Comparison of ENCODE assay signal across 13 cellular contexts in genomic region chr7:74164985-74165456, GRCh38. TPM values are rescaled to one million over a fixed set of nuclear protein-coding genes. Genes with fewer than 3 reads are reported as not detected.
DNase-seq lines count a peak whose midpoint lies in the region; ATAC-seq and TF ChIP-seq lines count a peak whose summit lies in the region.
"Had no signal": no experiment of that assay in that cellular context is flagged by ENCODE, and none has a peak within 500 bp of the region (broad histone marks: within the 10 kb centered on the region; RNA-seq: fewer than 3 reads in every experiment).

No MANE protein-coding gene starts in this region.

- H3K27ac ChIP-seq in HCT116 (ENCODE audit: low read depth, low read length) = no peak overlapping the region
- H3K27ac ChIP-seq in adrenal gland = peak overlapping the region in 3 of 5 donors; percentile 26 to 66 (median 56)
- H3K27ac ChIP-seq: Peyer's patch had no signal

- TF ChIP-seq POLR2A in HCT116 (IDR thresholded peaks at IDR 0.05; ENCODE audit: borderline replicate concordance, extremely low read depth, insufficient read depth, insufficient read length) (no peak), adrenal gland (IDR thresholded peaks at IDR 0.05) (no peak)

- POLR2A ChIA-PET in AG04449 (lab: Yijun Ruan, JAX) = no interaction called here
- POLR2A ChIA-PET in HCT116 (lab: Charles Lee) = interaction anchor here (0.7 to 0.8 kb wide), 2 partner anchors 9 to 86 kb away, joined by 3 read pairs; partner anchors contain the start of gene EIF4H
- POLR2A ChIA-PET in activated CD4-positive, alpha-beta memory T cell treated with anti-CD3 and anti-CD28 coated beads for 36 hours (lab: Charles Lee) = no interaction called here

- TF ChIP-seq RAD21 in HCT116 (IDR thresholded peaks at IDR 0.05; ENCODE audit: low read depth) = peak; percentile 51

- H4K20me1 ChIP-seq in HCT116 (ENCODE audit: insufficient read depth) = no peaks in the 10 kb centered on the region

- H3K79me2 ChIP-seq in HCT116 (ENCODE audit: insufficient read depth, low read length) = no peaks in the 10 kb centered on the region

- H3K4me1 ChIP-seq in HCT116 (ENCODE audit: control insufficient read depth in 1 of 2, insufficient read depth in 2 of 2, low read length in 2 of 2) (peaks cover 0 to 14% of the 10 kb centered on the region in 2 experiments; a peak in 3 of 4 replicates), adrenal gland (replicated peaks in 1 of 2) (peaks cover 6 to 8% of the 10 kb centered on the region in 2 donors)
- H3K4me1 ChIP-seq: Peyer's patch had no signal

- H3K4me1 Mint-ChIP-seq in activated CD4-positive, alpha-beta memory T cell treated with anti-CD3 and anti-CD28 coated beads for 36 hours (ENCODE audit: low read depth) = no peaks in the 10 kb centered on the region

- BruUV-seq in HCT116 (replicated peaks; lab: Mats Ljungman, UMichigan) = no TSS peak

- H3K36me3 ChIP-seq in HCT116 (ENCODE audit: control insufficient read depth in 1 of 2, insufficient read depth in 2 of 2, low read length in 2 of 2) = no peaks in the 10 kb centered on the region
- H3K36me3 ChIP-seq in adrenal gland (replicated peaks in 1 of 2) = no peaks in the 10 kb centered on the region
- H3K36me3 ChIP-seq: Peyer's patch had no signal

- no peaks in the 10 kb centered on the region for H3K27me3 Mint-ChIP-seq in activated CD4-positive, alpha-beta memory T cell treated with anti-CD3 and anti-CD28 coated beads for 36 hours

- CTCF ChIA-PET in AG04449 (lab: Yijun Ruan, JAX) = interaction anchor here (0.6 to 1.6 kb wide), 5 partner anchors 9 to 96 kb away, joined by 3 to 7 read pairs (median 4); partner anchors contain the start of gene EIF4H
- CTCF ChIA-PET in HCT116 (lab: Charles Lee) = interaction anchor here (0.8 to 1.1 kb wide), 3 partner anchors 15 to 23 kb away, joined by 3 to 5 read pairs (median 4); no protein-coding TSS in a partner anchor
- CTCF ChIA-PET in activated CD4-positive, alpha-beta memory T cell treated with anti-CD3 and anti-CD28 coated beads for 36 hours (lab: Charles Lee) = interaction anchor here (0.6 to 1.2 kb wide), 3 partner anchors 10 to 236 kb away, joined by 3 to 6 read pairs (median 3); no protein-coding TSS in a partner anchor

- intact Hi-C loops in HCT116 (cut with micrococcal nuclease) (no loop called here), adrenal gland (cut with DNase I) (no loop called here)
- intact Hi-C loops in activated CD4-positive, alpha-beta memory T cell treated with anti-CD3 and anti-CD28 coated beads for 36 hours (cut with micrococcal nuclease) = no loop called here

- H3K9me3 ChIP-seq in HCT116 (ENCODE audit: control insufficient read depth in 1 of 2, insufficient read depth in 1 of 2, low read depth in 1 of 2, low read length in 2 of 2) (no peaks in the 10 kb centered on the region), adrenal gland (replicated peaks in 1 of 3) (no peaks in the 10 kb centered on the region)
- H3K9me3 ChIP-seq: Peyer's patch had no signal

- no peak overlapping the region for H3K9ac ChIP-seq in HCT116 (ENCODE audit: low read length)

- no peaks in the 10 kb centered on the region for H3K36me3 Mint-ChIP-seq in activated CD4-positive, alpha-beta memory T cell treated with anti-CD3 and anti-CD28 coated beads for 36 hours

- RAD21 ChIA-PET in HCT116 (lab: Charles Lee; ENCODE audit: low non-redundant PET in 1 of 2, low total read pairs in 2 of 2, uncharacterized antibody in 2 of 2, unreplicated experiment in 2 of 2) = no interaction called here

- H3K27me3 ChIP-seq in HCT116 (ENCODE audit: insufficient read depth, low read length) (no peaks in the 10 kb centered on the region), adrenal gland (no peaks in the 10 kb centered on the region)
- H3K27me3 ChIP-seq: Peyer's patch had no signal

- H3K4me2 ChIP-seq in HCT116 (ENCODE audit: low read length) = 0 out of 2 replicates have a peak overlapping the region, but pooled peaks have one; percentile 4

- ATAC-seq in HCT116 = peak; percentile 74
- ATAC-seq: activated CD8-positive, alpha-beta T cell treated with anti-CD3 and anti-CD28 coated beads, Interleukin-2, amount 10 ng/mL, durations not matched to agents 7 days and 5 days had no signal

- no peak overlapping the region for H3K4me3 Mint-ChIP-seq in activated CD4-positive, alpha-beta memory T cell treated with anti-CD3 and anti-CD28 coated beads for 36 hours
- H3K4me3 Mint-ChIP-seq: activated CD8-positive, alpha-beta T cell treated with anti-CD3 and anti-CD28 coated beads, Interleukin-2, amount 10 ng/mL, durations not matched to agents 7 days and 5 days had no signal

- no peaks in the 10 kb centered on the region for H3K9me3 Mint-ChIP-seq in activated CD4-positive, alpha-beta memory T cell treated with anti-CD3 and anti-CD28 coated beads for 36 hours

- H3K9me2 ChIP-seq in HCT116 (ENCODE audit: insufficient read depth) = no peaks in the 10 kb centered on the region

- DNase-seq in AG04449 (ENCODE audit: low read depth, low spot score) (no peak), HCT116 (ENCODE audit: low read depth, low spot score) (no peak), adrenal gland (peak; percentile 60 to 78 (median 66)), iris pigment epithelial cell (ENCODE audit: low read depth) (peak; percentile 62), RPMI8226 (no peak), NAMALWA (ENCODE audit: low spot score) (no peak), NCI-H524 treated with DMSO at 0.1 percent for 48 hours (lab: John Stamatoyannopoulos, UW) (no peak)
- no peak for DNase-seq in activated CD4-positive, alpha-beta memory T cell treated with anti-CD3 and anti-CD28 coated beads for 36 hours
- DNase-seq: activated CD8-positive, alpha-beta T cell treated with anti-CD3 and anti-CD28 coated beads, Interleukin-2, amount 10 ng/mL, durations not matched to agents 7 days and 5 days; anterior cingulate cortex; NCI-H1092 treated with DMSO at 0.1 percent for 48 hours; occipital lobe; Peyer's patch had no signal

- peak overlapping the region; percentile 74 for H2AFZ ChIP-seq in HCT116 (ENCODE audit: low read depth, low read length, poor library complexity, severe bottlenecking)

- WGBS in adrenal gland, 4 donors = 15 to 27% (median 19%) methylated on average over 7 of the region's 7 CpGs

- TF ChIP-seq CTCF in AG04449 (IDR thresholded peaks at IDR 0.05; ENCODE audit: insufficient read depth, low read length, missing control alignments) = peak; percentile 34
- TF ChIP-seq CTCF in HCT116 (IDR thresholded peaks at IDR 0.05 in 2 of 3, conservative IDR thresholded peaks at IDR 0.05 in 1 of 3; ENCODE audit: borderline replicate concordance in 1 of 3, insufficient read depth in 1 of 3, low read depth in 2 of 3, low read length in 2 of 3) = peak; percentile 41 to 60 (median 58); a peak in 5 of 6 replicates
- TF ChIP-seq CTCF in adrenal gland (IDR thresholded peaks at IDR 0.05) = peak; percentile 17 to 42 (median 37)

- H3K27ac Mint-ChIP-seq in activated CD4-positive, alpha-beta memory T cell treated with anti-CD3 and anti-CD28 coated beads for 36 hours = no peak overlapping the region
- H3K27ac Mint-ChIP-seq: activated CD8-positive, alpha-beta T cell treated with anti-CD3 and anti-CD28 coated beads, Interleukin-2, amount 10 ng/mL, durations not matched to agents 7 days and 5 days had no signal

- H3K4me3 ChIP-seq in AG04449 (ENCODE audit: low read depth, low read length) = no peak overlapping the region
- no peak overlapping the region for H3K4me3 ChIP-seq in HCT116 (replicated peaks in 1 of 2; ENCODE audit: low read depth in 1 of 2, low read length in 2 of 2)
- H3K4me3 ChIP-seq in adrenal gland = peak overlapping the region in 1 of 4 donors; percentile 7
- H3K4me3 ChIP-seq: Peyer's patch had no signal

TF ChIP-seq in HCT116, 20 proteins besides CTCF, POLR2A, EP300 and RAD21 (continues in another document):
- TF ChIP-seq JUND (IDR thresholded peaks at IDR 0.05) (no peak), EGR1 (IDR thresholded peaks at IDR 0.05; ENCODE audit: low read depth) (no peak), CBX3 (IDR thresholded peaks at IDR 0.05; ENCODE audit: low read depth) (no peak), SRF (IDR thresholded peaks at IDR 0.05; ENCODE audit: low read depth) (no peak), ELF1 (IDR thresholded peaks at IDR 0.05; ENCODE audit: borderline replicate concordance, low read depth) (no peak), POLR2AphosphoS5 (IDR thresholded peaks at IDR 0.05; ENCODE audit: low read depth, low read length) (no peak), ZNF274 (IDR thresholded peaks at IDR 0.05; ENCODE audit: low read depth, low read length) (no peak), EZH2 (IDR thresholded peaks at IDR 0.05) (no peak)

RNA-seq across cellular contexts. Expression of gene EIF4H, which starts 9.1 kb away (rescaled TPM):
- total RNA-seq in HCT116 (2021; ENCODE audit: unreplicated experiment) (384 TPM), adrenal gland (100 to 1,000 TPM; 235 to 364 (median 263) TPM)
- 300 and 343 TPM in 2 replicates for polyA plus RNA-seq in HCT116 (2012)
- polyA plus RNA-seq in adrenal gland = 100 to 1,000 TPM; 108 to 215 (median 142) TPM
- total RNA-seq in activated CD4-positive, alpha-beta memory T cell treated with anti-CD3 and anti-CD28 coated beads for 36 hours = 100 to 1,000 TPM; 400 to 410 TPM

RNA-seq across cellular contexts. Expression of gene LAT2, which starts 44.8 kb away (rescaled TPM):
- total RNA-seq in HCT116 (2021; ENCODE audit: unreplicated experiment) = 9.4 TPM
- 19.4 and 22.7 TPM in 2 replicates for polyA plus RNA-seq in HCT116 (2012)
- 10 to 100 TPM in 7 of 8 donors, 1 to 10 TPM in 1; 9.0 to 16.9 (median 14.2) TPM for total RNA-seq in adrenal gland
- 10 to 100 TPM in 1 of 3 donors, 1 to 10 TPM in 2; 5.5 to 14.3 (median 9.5) TPM for polyA plus RNA-seq in adrenal gland
- total RNA-seq in activated CD4-positive, alpha-beta memory T cell treated with anti-CD3 and anti-CD28 coated beads for 36 hours = 1 to 10 TPM; 6.6 to 6.7 TPM

Comparison
In these comparisons a context has a peak if more than half of its experiments do, and no peak if none do; other contexts are left out.
1. DNase-seq: peak in adrenal gland (7 of 7) and iris pigment epithelial cell (single experiment); none in AG04449 (single experiment), HCT116 (single experiment), RPMI8226 (single experiment), activated CD4-positive, alpha-beta memory T cell treated with anti-CD3 and anti-CD28 coated beads for 36 hours (single experiment), NAMALWA (single experiment) and NCI-H524 treated with DMSO at 0.1 percent for 48 hours (single experiment).
2. Peak in every context shown above with its lines, with median percentiles within 50 percentile points of each other: CTCF ChIP-seq.